ENCODE assay signal across 1 cellular context in genomic region chr1:94589728-94590127, GRCh38.
TF ChIP-seq lines count a peak whose summit lies in the region.

No MANE protein-coding gene starts in this region.

TF ChIP-seq in GM23338, 12 proteins besides CTCF, POLR2A, EP300 and RAD21 (continued from another document):
- TF ChIP-seq ZNF462 (CRISPR knock-in tag; IDR thresholded peaks at IDR 0.05) (no peak), EZH2 (IDR thresholded peaks at IDR 0.05; ENCODE audit: low read depth, unreplicated experiment) (no peak), NANOG (IDR thresholded peaks at IDR 0.05; ENCODE audit: borderline replicate concordance) (no peak), ZNF331 (CRISPR knock-in tag; IDR thresholded peaks at IDR 0.05; ENCODE audit: low read depth) (no peak), JUNB (IDR thresholded peaks at IDR 0.05; ENCODE audit: unreplicated experiment) (no peak), REST (IDR thresholded peaks at IDR 0.05; ENCODE audit: unreplicated experiment) (no peak), CREB1 (CRISPR knock-in tag; IDR thresholded peaks at IDR 0.05; ENCODE audit: low read depth) (no peak)
TF ChIP-seq in GM23338: peak in this region for 0.
